ENCODE assay signal across 17 cellular contexts in the genomic region with DNA sequence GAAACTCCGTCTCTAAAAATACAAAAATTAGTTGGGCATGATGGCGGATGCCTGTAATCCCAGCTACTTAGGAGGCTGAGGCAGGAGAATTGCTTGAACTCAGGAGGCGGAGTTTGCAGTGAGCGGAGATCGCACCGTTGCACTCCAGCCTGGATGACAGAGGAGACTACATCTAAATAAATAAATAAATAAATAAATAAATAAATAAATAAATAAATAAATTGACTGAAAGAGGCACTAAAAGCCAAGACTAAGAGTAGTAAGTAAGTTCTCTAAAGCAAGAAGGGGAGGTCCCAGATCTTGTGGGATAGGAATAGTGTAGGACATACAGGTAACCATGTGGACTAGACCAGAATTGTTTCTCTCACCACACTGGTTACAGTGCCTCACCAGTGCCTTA. TPM values are rescaled to one million over a fixed set of nuclear protein-coding genes. Genes with fewer than 3 reads are reported as not detected.
A peak's percentile ranks its signal among the peaks of the same experiment; 100 is the strongest.
DNase-seq lines count a peak whose midpoint lies in the region; ATAC-seq and TF ChIP-seq lines count a peak whose summit lies in the region.
"Had no signal": no experiment of that assay in that cellular context is flagged by ENCODE, and none has a peak within 500 bp of the region (broad histone marks: within the 10 kb centered on the region; RNA-seq: fewer than 3 reads in every experiment).

No MANE protein-coding gene starts in this region.

- H3K27ac ChIP-seq in HEK293 (ENCODE audit: extremely low read depth, low read depth, low read length) (no peak overlapping the region), esophagus muscularis mucosa (replicated peaks in 1 of 4) (no peak overlapping the region), psoas muscle (no peak overlapping the region), mesenchymal stem cell (ENCODE audit: low read length, poor library complexity, severe bottlenecking) (no peak overlapping the region)
- H3K27ac ChIP-seq: BLaER1 treated with 17β-estradiol and CSF1 and Interleukin-3, amounts not matched to agents 10 nM and 100 nM; C4-2B had no signal

- no peak overlapping the region for H4K8ac ChIP-seq in mesenchymal stem cell (ENCODE audit: low read length)

- no peak overlapping the region for H3K14ac ChIP-seq in mesenchymal stem cell (ENCODE audit: low read length in 2 of 2)

- no peak overlapping the region for H3K4ac ChIP-seq in mesenchymal stem cell (ENCODE audit: low read depth in 1 of 2, low read length in 2 of 2)

- no peak for TF ChIP-seq POLR2A in esophagus muscularis mucosa (IDR thresholded peaks at IDR 0.05; ENCODE audit: low read depth)

- CTCF ChIA-PET in HEK293 (lab: Yijun Ruan, JAX) = interaction anchor here (1.1 kb wide), 1 partner anchor 225 kb away, joined by 3 read pairs; no protein-coding TSS in a partner anchor

- no peak overlapping the region for H3K18ac ChIP-seq in mesenchymal stem cell (ENCODE audit: low read depth in 1 of 2, low read length in 2 of 2)

- H3K9ac ChIP-seq in mesenchymal stem cell (ENCODE audit: low read length) = no peak overlapping the region
- H3K9ac ChIP-seq: BLaER1 treated with 17β-estradiol and CSF1 and Interleukin-3, amounts not matched to agents 10 nM and 100 nM had no signal

- H2BK120ac ChIP-seq in mesenchymal stem cell (ENCODE audit: low read depth, low read length) = no peak overlapping the region

- H2BK5ac ChIP-seq in mesenchymal stem cell (ENCODE audit: low read depth, low read length, poor library complexity, severe bottlenecking) = no peak overlapping the region

- H2AFZ ChIP-seq in mesenchymal stem cell (ENCODE audit: low read depth, low read length) = no peak overlapping the region

- H2AK5ac ChIP-seq in mesenchymal stem cell (ENCODE audit: low read length, severe bottlenecking) = no peak overlapping the region

- H3K36me3 ChIP-seq in HEK293 (ENCODE audit: control insufficient read depth in 2 of 2, insufficient read depth in 1 of 2, low read length in 2 of 2) (no peaks in the 10 kb centered on the region), esophagus muscularis mucosa (no peaks in the 10 kb centered on the region), psoas muscle (ENCODE audit: insufficient read depth in 1 of 2, low read depth in 1 of 2) (no peaks in the 10 kb centered on the region), mesenchymal stem cell (ENCODE audit: control insufficient read depth in 1 of 2, insufficient read depth in 2 of 2, low read depth in 1 of 2, low read length in 2 of 2) (no peaks in the 10 kb centered on the region)
- H3K36me3 ChIP-seq: BLaER1 treated with 17β-estradiol and CSF1 and Interleukin-3, amounts not matched to agents 10 nM and 100 nM had no signal

- POLR2A ChIA-PET in HEK293 (lab: Yijun Ruan, JAX) = no interaction called here

- H4K91ac ChIP-seq in mesenchymal stem cell (ENCODE audit: low read length) = no peak overlapping the region

- no peaks in the 10 kb centered on the region for H3K4me1 ChIP-seq in HEK293 (ENCODE audit: control insufficient read depth, insufficient read depth, low read length)
- peaks cover 0 to 18% (median 5%) of the 10 kb centered on the region in 4 donors for H3K4me1 ChIP-seq in esophagus muscularis mucosa
- no peaks in the 10 kb centered on the region for H3K4me1 ChIP-seq in psoas muscle
- H3K4me1 ChIP-seq in mesenchymal stem cell (ENCODE audit: control insufficient read depth, insufficient read depth, low read depth, low read length) = no peaks in the 10 kb centered on the region
- H3K4me1 ChIP-seq: Caco-2 had no signal

- H3K23ac ChIP-seq in mesenchymal stem cell (ENCODE audit: low read length in 2 of 2) = no peak overlapping the region

- 96% methylated on average over 6 of the region's 6 CpGs for WGBS in esophagus muscularis mucosa
- WGBS in psoas muscle, 3 donors = 87 to 97% (median 91%) methylated on average over 6 of the region's 6 CpGs
- WGBS in mesenchymal stem cell = 79% methylated on average over 2 of the region's 6 CpGs

- TF ChIP-seq CTCF in HEK293 (tag by site-specific recombination; IDR thresholded peaks at IDR 0.05) (no peak), esophagus muscularis mucosa (IDR thresholded peaks at IDR 0.05) (no peak), psoas muscle (IDR thresholded peaks at IDR 0.05) (no peak)

- TF ChIP-seq EP300 in esophagus muscularis mucosa (IDR thresholded peaks at IDR 0.05) = no peak

- H3K79me1 ChIP-seq in mesenchymal stem cell (replicated peaks; ENCODE audit: low read length, poor library complexity, severe bottlenecking) = no peaks in the 10 kb centered on the region

- DNase-seq in activated CD8-positive, alpha-beta memory T cell treated with anti-CD3 and anti-CD28 coated beads for 24 hours = peak; percentile 3
- no peak for DNase-seq in activated CD8-positive, alpha-beta memory T cell treated with anti-CD3 and anti-CD28 coated beads, Interleukin-2, amount 50 U/mL, for 48 hours
- DNase-seq in esophagus muscularis mucosa (ENCODE audit: extremely low spot score) (peak; percentile 24), Kasumi-1 (lab: John Stamatoyannopoulos, UW) (no peak), psoas muscle (no peak), mesenchymal stem cell (no peak)
- DNase-seq: 8988T; AML-193; Caco-2; Calu3; CD4-positive, alpha-beta T cell; CD8-positive, alpha-beta T cell; DMS79 treated with DMSO at 0.1 percent for 48 hours; GF-D8 had no signal

- H3K27me3 ChIP-seq in esophagus muscularis mucosa (no peaks in the 10 kb centered on the region), psoas muscle (ENCODE audit: insufficient read depth in 3 of 3, low read length in 2 of 3) (no peaks in the 10 kb centered on the region), mesenchymal stem cell (ENCODE audit: control insufficient read depth in 1 of 2, insufficient read depth in 1 of 2, low read length in 2 of 2) (no peaks in the 10 kb centered on the region)
- H3K27me3 ChIP-seq: BLaER1 treated with 17β-estradiol and CSF1 and Interleukin-3, amounts not matched to agents 10 nM and 100 nM had no signal

- no peak for ATAC-seq in psoas muscle
- ATAC-seq: CD8-positive, alpha-beta T cell had no signal

- H3K4me2 ChIP-seq in mesenchymal stem cell (ENCODE audit: low read length, poor library complexity, severe bottlenecking) = no peak overlapping the region

- intact Hi-C loops in esophagus muscularis mucosa (cut with DNase I) (no loop called here), psoas muscle (cut with DNase I) (loop anchor here in 1 of 2 donors (10.0 kb wide), 1 partner anchor 64 kb away; no protein-coding TSS in a partner anchor)

- no peaks in the 10 kb centered on the region for H3K9me3 ChIP-seq in HEK293 (ENCODE audit: control insufficient read depth, insufficient read depth, low read depth, low read length)
- no peaks in the 10 kb centered on the region for H3K9me3 ChIP-seq in esophagus muscularis mucosa
- no peaks in the 10 kb centered on the region for H3K9me3 ChIP-seq in psoas muscle
- H3K9me3 ChIP-seq in mesenchymal stem cell (ENCODE audit: control insufficient read depth, low read length) = no peaks in the 10 kb centered on the region
- H3K9me3 ChIP-seq: Caco-2 had no signal

- no peak overlapping the region for H2BK15ac ChIP-seq in mesenchymal stem cell (ENCODE audit: low read depth, poor library complexity, severe bottlenecking)

- H3K4me3 ChIP-seq in HEK293 (ENCODE audit: low read depth, low read length) = no peak overlapping the region
- H3K4me3 ChIP-seq in esophagus muscularis mucosa = no peak overlapping the region
- H3K4me3 ChIP-seq in psoas muscle = no peak overlapping the region
- no peak overlapping the region for H3K4me3 ChIP-seq in mesenchymal stem cell (ENCODE audit: insufficient read depth in 1 of 2, low read depth in 1 of 2, low read length in 2 of 2)
- H3K4me3 ChIP-seq: BLaER1 treated with 17β-estradiol and CSF1 and Interleukin-3, amounts not matched to agents 10 nM and 100 nM had no signal

- H2BK12ac ChIP-seq in mesenchymal stem cell (ENCODE audit: low read length in 2 of 2) = no peak overlapping the region

TF ChIP-seq in HEK293, 187 proteins besides CTCF, POLR2A, EP300 and RAD21 (continues in another document):
- TF ChIP-seq ZXDB (tag by site-specific recombination; IDR thresholded peaks at IDR 0.05) (peak; percentile 69), KLF8 (tag by site-specific recombination; IDR thresholded peaks at IDR 0.05) (no peak), GLI2 (tag by site-specific recombination; IDR thresholded peaks at IDR 0.05; ENCODE audit: borderline replicate concordance, low read depth) (peak; percentile 24; the same call in 1 of the 2 replicates), ZNF529 (tag by site-specific recombination; IDR thresholded peaks at IDR 0.05; ENCODE audit: insufficient replicate concordance) (peak; percentile 37), ZNF350 (tag by site-specific recombination; IDR thresholded peaks at IDR 0.05) (no peak), ZNF341 (tag by site-specific recombination; IDR thresholded peaks at IDR 0.05; ENCODE audit: low read depth) (0 out of 2 replicates have a peak, but pooled peaks have one; percentile 17), ZSCAN23 (tag by site-specific recombination; IDR thresholded peaks at IDR 0.05) (no peak), ZNF510 (tag by site-specific recombination; IDR thresholded peaks at IDR 0.05; ENCODE audit: insufficient replicate concordance) (peak; percentile 49), ZNF19 (tag by site-specific recombination; IDR thresholded peaks at IDR 0.05; ENCODE audit: low read depth) (no peak), ZNF426 (tag by site-specific recombination; IDR thresholded peaks at IDR 0.05) (peak; percentile 83), ZNF558 (tag by site-specific recombination; IDR thresholded peaks at IDR 0.05) (peak; percentile 46; the same call in 1 of the 2 replicates)
- TF ChIP-seq, protein P1, sequence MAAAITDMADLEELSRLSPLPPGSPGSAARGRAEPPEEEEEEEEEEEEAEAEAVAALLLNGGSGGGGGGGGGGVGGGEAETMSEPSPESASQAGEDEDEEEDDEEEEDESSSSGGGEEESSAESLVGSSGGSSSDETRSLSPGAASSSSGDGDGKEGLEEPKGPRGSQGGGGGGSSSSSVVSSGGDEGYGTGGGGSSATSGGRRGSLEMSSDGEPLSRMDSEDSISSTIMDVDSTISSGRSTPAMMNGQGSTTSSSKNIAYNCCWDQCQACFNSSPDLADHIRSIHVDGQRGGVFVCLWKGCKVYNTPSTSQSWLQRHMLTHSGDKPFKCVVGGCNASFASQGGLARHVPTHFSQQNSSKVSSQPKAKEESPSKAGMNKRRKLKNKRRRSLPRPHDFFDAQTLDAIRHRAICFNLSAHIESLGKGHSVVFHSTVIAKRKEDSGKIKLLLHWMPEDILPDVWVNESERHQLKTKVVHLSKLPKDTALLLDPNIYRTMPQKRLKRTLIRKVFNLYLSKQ (tag by site-specific recombination; IDR thresholded peaks at IDR 0.05; ENCODE audit: borderline replicate concordance) = 0 out of 2 replicates have a peak, but pooled peaks have one; percentile 32

RNA-seq across cellular contexts. Expression of a gene that starts 40.0 kb away (rescaled TPM):
- total RNA-seq in esophagus muscularis mucosa (10 to 100 TPM; 15.8 to 45.7 (median 33.1) TPM), psoas muscle (1 to 10 TPM; 2.4 to 4.4 (median 2.7) TPM)
- 1 to 10 TPM in 1 of 3 donors, under 1 TPM in 2; 0.65 to 5.1 (median 0.82) TPM for polyA plus RNA-seq in psoas muscle
- 8.8 TPM for polyA plus RNA-seq in mesenchymal stem cell (2013, experiment 1 of 2)
- 9.0 TPM for polyA plus RNA-seq in mesenchymal stem cell (2013, experiment 2 of 2)

RNA-seq across cellular contexts. Expression of a gene that starts 51.1 kb away (rescaled TPM):
- total RNA-seq in esophagus muscularis mucosa = 10 to 100 TPM; 14.1 to 17.4 (median 14.5) TPM
- 1 to 10 TPM; 5.3 to 9.4 (median 6.5) TPM for total RNA-seq in psoas muscle
- polyA plus RNA-seq in psoas muscle = 1 to 10 TPM; 4.6 to 8.6 (median 7.1) TPM
- 31.1 TPM for polyA plus RNA-seq in mesenchymal stem cell (2013, experiment 1 of 2)
- 31.8 TPM for polyA plus RNA-seq in mesenchymal stem cell (2013, experiment 2 of 2)

Comparison
In these comparisons a context has a peak if more than half of its experiments do, and no peak if none do; other contexts are left out.
1. DNase-seq: peak in activated CD8-positive, alpha-beta memory T cell treated with anti-CD3 and anti-CD28 coated beads for 24 hours (single experiment) and esophagus muscularis mucosa (single experiment); none in activated CD8-positive, alpha-beta memory T cell treated with anti-CD3 and anti-CD28 coated beads, Interleukin-2, amount 50 U/mL, for 48 hours (single experiment), Kasumi-1 (0 of 2), psoas muscle (0 of 2) and mesenchymal stem cell (single experiment).